In genomic region chr18:4203525-4203924, GRCh38 we compare ENCODE assay signal across 1 cellular context.
A peak's percentile ranks its signal among the peaks of the same experiment; 100 is the strongest.
TF ChIP-seq lines count a peak whose summit lies in the region.

No MANE protein-coding gene starts in this region.

TF ChIP-seq in GM12878, 131 proteins besides CTCF, POLR2A, EP300 and RAD21:
- no peak for TF ChIP-seq RBBP5 (conservative IDR thresholded peaks at IDR 0.05)
- TF ChIP-seq TCF7 (IDR thresholded peaks at IDR 0.05; ENCODE audit: borderline replicate concordance): no peak
- no peak for TF ChIP-seq BCLAF1 (IDR thresholded peaks at IDR 0.05)
- TF ChIP-seq EZH2 (IDR thresholded peaks at IDR 0.05; ENCODE audit: borderline replicate concordance, control insufficient read depth, low read depth, low read length): no peak
- no peak for TF ChIP-seq ZNF274 (IDR thresholded peaks at IDR 0.05; ENCODE audit: insufficient read depth, insufficient read length)
- no peak for TF ChIP-seq SRF (IDR thresholded peaks at IDR 0.05; ENCODE audit: low read depth in 2 of 2, low read length in 2 of 2)
- no peak for TF ChIP-seq CHD2 (IDR thresholded peaks at IDR 0.05; ENCODE audit: borderline replicate concordance, low read depth, low read length)
- peak in 1 of 2 experiments; percentile 19; a peak in 1 of 4 replicates for TF ChIP-seq IKZF2 (IDR thresholded peaks at IDR 0.05)
- peak; percentile 37; the same call in 1 of the 2 replicates for TF ChIP-seq ZNF687 (IDR thresholded peaks at IDR 0.05)
- TF ChIP-seq, protein P1, sequence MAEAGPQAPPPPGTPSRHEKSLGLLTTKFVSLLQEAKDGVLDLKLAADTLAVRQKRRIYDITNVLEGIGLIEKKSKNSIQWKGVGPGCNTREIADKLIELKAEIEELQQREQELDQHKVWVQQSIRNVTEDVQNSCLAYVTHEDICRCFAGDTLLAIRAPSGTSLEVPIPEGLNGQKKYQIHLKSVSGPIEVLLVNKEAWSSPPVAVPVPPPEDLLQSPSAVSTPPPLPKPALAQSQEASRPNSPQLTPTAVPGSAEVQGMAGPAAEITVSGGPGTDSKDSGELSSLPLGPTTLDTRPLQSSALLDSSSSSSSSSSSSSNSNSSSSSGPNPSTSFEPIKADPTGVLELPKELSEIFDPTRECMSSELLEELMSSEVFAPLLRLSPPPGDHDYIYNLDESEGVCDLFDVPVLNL (IDR thresholded peaks at IDR 0.05; ENCODE audit: low read depth, low read length): no peak
- no peak for TF ChIP-seq ZNF24 (IDR thresholded peaks at IDR 0.05)
- no peak for TF ChIP-seq EGR1 (IDR thresholded peaks at IDR 0.05; ENCODE audit: borderline replicate concordance in 1 of 2, low read depth in 2 of 2, low read length in 2 of 2)
- peak; percentile 51; the same call in 1 of the 2 replicates for TF ChIP-seq NR2F1 (conservative IDR thresholded peaks at IDR 0.05)
- no peak for TF ChIP-seq ESRRA (IDR thresholded peaks at IDR 0.05; ENCODE audit: low read length)
- no peak for TF ChIP-seq BCL11A (IDR thresholded peaks at IDR 0.05; ENCODE audit: low read depth, low read length)
- TF ChIP-seq PAX8 (IDR thresholded peaks at IDR 0.05): no peak
- TF ChIP-seq, protein P2, sequence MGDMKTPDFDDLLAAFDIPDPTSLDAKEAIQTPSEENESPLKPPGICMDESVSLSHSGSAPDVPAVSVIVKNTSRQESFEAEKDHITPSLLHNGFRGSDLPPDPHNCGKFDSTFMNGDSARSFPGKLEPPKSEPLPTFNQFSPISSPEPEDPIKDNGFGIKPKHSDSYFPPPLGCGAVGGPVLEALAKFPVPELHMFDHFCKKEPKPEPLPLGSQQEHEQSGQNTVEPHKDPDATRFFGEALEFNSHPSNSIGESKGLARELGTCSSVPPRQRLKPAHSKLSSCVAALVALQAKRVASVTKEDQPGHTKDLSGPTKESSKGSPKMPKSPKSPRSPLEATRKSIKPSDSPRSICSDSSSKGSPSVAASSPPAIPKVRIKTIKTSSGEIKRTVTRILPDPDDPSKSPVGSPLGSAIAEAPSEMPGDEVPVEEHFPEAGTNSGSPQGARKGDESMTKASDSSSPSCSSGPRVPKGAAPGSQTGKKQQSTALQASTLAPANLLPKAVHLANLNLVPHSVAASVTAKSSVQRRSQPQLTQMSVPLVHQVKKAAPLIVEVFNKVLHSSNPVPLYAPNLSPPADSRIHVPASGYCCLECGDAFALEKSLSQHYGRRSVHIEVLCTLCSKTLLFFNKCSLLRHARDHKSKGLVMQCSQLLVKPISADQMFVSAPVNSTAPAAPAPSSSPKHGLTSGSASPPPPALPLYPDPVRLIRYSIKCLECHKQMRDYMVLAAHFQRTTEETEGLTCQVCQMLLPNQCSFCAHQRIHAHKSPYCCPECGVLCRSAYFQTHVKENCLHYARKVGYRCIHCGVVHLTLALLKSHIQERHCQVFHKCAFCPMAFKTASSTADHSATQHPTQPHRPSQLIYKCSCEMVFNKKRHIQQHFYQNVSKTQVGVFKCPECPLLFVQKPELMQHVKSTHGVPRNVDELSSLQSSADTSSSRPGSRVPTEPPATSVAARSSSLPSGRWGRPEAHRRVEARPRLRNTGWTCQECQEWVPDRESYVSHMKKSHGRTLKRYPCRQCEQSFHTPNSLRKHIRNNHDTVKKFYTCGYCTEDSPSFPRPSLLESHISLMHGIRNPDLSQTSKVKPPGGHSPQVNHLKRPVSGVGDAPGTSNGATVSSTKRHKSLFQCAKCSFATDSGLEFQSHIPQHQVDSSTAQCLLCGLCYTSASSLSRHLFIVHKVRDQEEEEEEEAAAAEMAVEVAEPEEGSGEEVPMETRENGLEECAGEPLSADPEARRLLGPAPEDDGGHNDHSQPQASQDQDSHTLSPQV (IDR thresholded peaks at IDR 0.05): no peak
- TF ChIP-seq IKZF1 (conservative IDR thresholded peaks at IDR 0.05): 0 out of 2 replicates have a peak, but pooled peaks have one; percentile 25
- TF ChIP-seq NR2C1 (IDR thresholded peaks at IDR 0.05): peak; percentile 59
